ENCODE assay signal across 33 cellular contexts in genomic region chr3:115068799-115069198, GRCh38.
DNase-seq lines count a peak whose midpoint lies in the region; ATAC-seq, FAIRE-seq and TF ChIP-seq lines count a peak whose summit lies in the region.
"Had no signal": no experiment of that assay in that cellular context is flagged by ENCODE, and none has a peak within 500 bp of the region (broad histone marks: within the 10 kb centered on the region; RNA-seq: fewer than 3 reads in every experiment).

No MANE protein-coding gene starts in this region.

- no peak overlapping the region for H3K27ac ChIP-seq in CD4-positive, CD25-positive, alpha-beta regulatory T cell (ENCODE audit: insufficient read depth, low read length, poor library complexity, severe bottlenecking)
- H3K27ac ChIP-seq in endothelial cell of umbilical vein (ENCODE audit: insufficient read depth, low read depth, low read length), result peak overlapping the region; percentile 18
- H3K27ac ChIP-seq: lower lobe of right lung, prostate gland, right lobe of liver, thyroid gland had no signal

- no peaks in the 10 kb centered on the region for H4K20me1 ChIP-seq in endothelial cell of umbilical vein (replicated peaks; ENCODE audit: control insufficient read depth, extremely low read depth, insufficient read depth, low read length)

- no peak overlapping the region for H3K4me3 Mint-ChIP-seq in activated CD4-positive, alpha-beta T cell treated with anti-CD3 and anti-CD28 coated beads, Interleukin-2, amount 10 ng/mL, durations not matched to agents 7 days and 5 days
- H3K4me3 Mint-ChIP-seq in CD4-positive, CD25-positive, alpha-beta regulatory T cell, result no peak overlapping the region
- no peak overlapping the region for H3K4me3 Mint-ChIP-seq in T-helper 17 cell
- no peak overlapping the region for H3K4me3 Mint-ChIP-seq in natural killer cell treated with Interleukin-12 subunit alpha and Interleukin-12 subunit beta and Interleukin-15 and Interleukin-18, amount 100 ng/mL, for 72 hours
- H3K4me3 Mint-ChIP-seq: stimulated activated naive CD8-positive, alpha-beta T cell treated with anti-CD3 and anti-CD28 coated beads, Interleukin-15, Interleukin-2, amounts not matched to agents 100 ng/mL and 50 ng/mL, for 24 hours; T-helper 2 cell treated with Interferon-gamma antibody and Interleukin-4, amounts not matched to agents 5 μg/mL and 100 μg/mL, for 36 hours had no signal

- CTCF ChIA-PET in activated CD4-positive, alpha-beta T cell treated with anti-CD3 and anti-CD28 coated beads, Interleukin-2, amount 10 ng/mL, durations not matched to agents 7 days and 5 days (lab: Charles Lee), result no interaction called here
- CTCF ChIA-PET in endothelial cell of umbilical vein (lab: Charles Lee), result interaction anchor here (0.8 to 1.6 kb wide), 3 partner anchors 12 to 684 kb away, joined by 3 to 5 read pairs (median 4); no protein-coding TSS in a partner anchor

- peak overlapping the region; percentile 27 for H3K27ac Mint-ChIP-seq in activated CD4-positive, alpha-beta T cell treated with anti-CD3 and anti-CD28 coated beads, Interleukin-2, amount 10 ng/mL, durations not matched to agents 7 days and 5 days
- H3K27ac Mint-ChIP-seq in CD4-positive, CD25-positive, alpha-beta regulatory T cell, result no peak overlapping the region
- H3K27ac Mint-ChIP-seq in T-helper 17 cell, result peak overlapping the region; percentile 47
- H3K27ac Mint-ChIP-seq in natural killer cell treated with Interleukin-12 subunit alpha and Interleukin-12 subunit beta and Interleukin-15 and Interleukin-18, amount 100 ng/mL, for 72 hours, result no peak overlapping the region
- H3K27ac Mint-ChIP-seq: T-helper 2 cell treated with Interferon-gamma antibody and Interleukin-4, amounts not matched to agents 5 μg/mL and 100 μg/mL, for 36 hours had no signal

- no peaks in the 10 kb centered on the region for H3K9me1 ChIP-seq in endothelial cell of umbilical vein (replicated peaks; ENCODE audit: control insufficient read depth, extremely low read depth, insufficient read depth, low read length)

- no peaks in the 10 kb centered on the region for H3K36me3 ChIP-seq in CD4-positive, CD25-positive, alpha-beta regulatory T cell (ENCODE audit: control insufficient read depth, insufficient read depth, low read length)
- no peaks in the 10 kb centered on the region for H3K36me3 ChIP-seq in endothelial cell of umbilical vein (ENCODE audit: control insufficient read depth in 2 of 2, extremely low read depth in 1 of 2, insufficient read depth in 2 of 2, low read length in 2 of 2)
- H3K36me3 ChIP-seq: gastrocnemius medialis, lower lobe of right lung, prostate gland, right lobe of liver, thyroid gland, uterus had no signal

- H3K27me3 ChIP-seq in CD4-positive, CD25-positive, alpha-beta regulatory T cell (ENCODE audit: control insufficient read depth, insufficient read depth, low read length), result no peaks in the 10 kb centered on the region
- H3K27me3 ChIP-seq in endothelial cell of umbilical vein (ENCODE audit: control insufficient read depth in 2 of 2, insufficient read depth in 2 of 2, low read length in 2 of 2), result no peaks in the 10 kb centered on the region
- H3K27me3 ChIP-seq: gastrocnemius medialis, right lobe of liver, thyroid gland, uterus had no signal

- POLR2A ChIA-PET in activated CD4-positive, alpha-beta T cell treated with anti-CD3 and anti-CD28 coated beads, Interleukin-2, amount 10 ng/mL, durations not matched to agents 7 days and 5 days (lab: Charles Lee), result no interaction called here
- POLR2A ChIA-PET in endothelial cell of umbilical vein (lab: Charles Lee), result interaction anchor here (0.6 kb wide), 1 partner anchor 78 kb away, joined by 3 read pairs; the partner anchor contains the start of gene ZBTB20

- no peak overlapping the region for H3K9ac ChIP-seq in endothelial cell of umbilical vein (replicated peaks; ENCODE audit: extremely low read depth, insufficient read depth, low read length)

- peaks cover 15% of the 10 kb centered on the region for H3K4me1 Mint-ChIP-seq in activated CD4-positive, alpha-beta T cell treated with anti-CD3 and anti-CD28 coated beads, Interleukin-2, amount 10 ng/mL, durations not matched to agents 7 days and 5 days
- H3K4me1 Mint-ChIP-seq in CD4-positive, CD25-positive, alpha-beta regulatory T cell, result peaks cover 19 to 37% (median 27%) of the 10 kb centered on the region in 4 donors
- peaks cover 17% of the 10 kb centered on the region for H3K4me1 Mint-ChIP-seq in T-helper 17 cell
- peaks cover 4 to 6% of the 10 kb centered on the region in 2 donors for H3K4me1 Mint-ChIP-seq in natural killer cell treated with Interleukin-12 subunit alpha and Interleukin-12 subunit beta and Interleukin-15 and Interleukin-18, amount 100 ng/mL, for 72 hours (ENCODE audit: low read depth in 2 of 2)

- no peak for ATAC-seq in CD4-positive, CD25-positive, alpha-beta regulatory T cell (ENCODE audit: low read depth in 2 of 2)
- ATAC-seq in T-helper 17 cell (no peak), HG02840 (IDR thresholded peaks at IDR 0.05; ENCODE audit: low FRiP score, unreplicated experiment) (no peak)
- no peak for ATAC-seq in natural killer cell treated with Interleukin-12 subunit alpha and Interleukin-12 subunit beta and Interleukin-15 and Interleukin-18, amount 100 ng/mL, for 72 hours
- ATAC-seq: gastrocnemius medialis; lower lobe of right lung; naive thymus-derived CD8-positive, alpha-beta T cell; Panc1; right lobe of liver had no signal

- intact Hi-C loops in endothelial cell of umbilical vein (cut with micrococcal nuclease), result no loop called here

- H3K4me1 ChIP-seq in CD4-positive, CD25-positive, alpha-beta regulatory T cell (ENCODE audit: control insufficient read depth, insufficient read depth, low read length, poor library complexity, severe bottlenecking), result peaks cover 5% of the 10 kb centered on the region
- peaks cover 35% of the 10 kb centered on the region for H3K4me1 ChIP-seq in endothelial cell of umbilical vein (ENCODE audit: control insufficient read depth, extremely low read depth, insufficient read depth, low read length)
- H3K4me1 ChIP-seq: lower lobe of right lung, prostate gland, right lobe of liver, uterus had no signal

- peak overlapping the region; percentile 68 for H2AFZ ChIP-seq in endothelial cell of umbilical vein (ENCODE audit: low read depth, low read length)

- peaks cover 11% of the 10 kb centered on the region for H3K36me3 Mint-ChIP-seq in activated CD4-positive, alpha-beta T cell treated with anti-CD3 and anti-CD28 coated beads, Interleukin-2, amount 10 ng/mL, durations not matched to agents 7 days and 5 days (ENCODE audit: low read depth)
- peaks cover 35% of the 10 kb centered on the region for H3K36me3 Mint-ChIP-seq in CD4-positive, CD25-positive, alpha-beta regulatory T cell
- peaks cover 8% of the 10 kb centered on the region for H3K36me3 Mint-ChIP-seq in T-helper 17 cell (ENCODE audit: low read depth)
- H3K36me3 Mint-ChIP-seq in natural killer cell treated with Interleukin-12 subunit alpha and Interleukin-12 subunit beta and Interleukin-15 and Interleukin-18, amount 100 ng/mL, for 72 hours, result no peaks in the 10 kb centered on the region

- DNase-seq in activated CD4-positive, alpha-beta T cell treated with anti-CD3 and anti-CD28 coated beads, Interleukin-2, amount 10 ng/mL, durations not matched to agents 7 days and 5 days, result no peak
- no peak for DNase-seq in activated CD4-positive, alpha-beta T cell treated with anti-CD3 and anti-CD28 coated beads for 4 hours
- DNase-seq in CD4-positive, CD25-positive, alpha-beta regulatory T cell, result peak in 1 of 3 donors; percentile 8
- no peak for DNase-seq in T-helper 17 cell
- DNase-seq in endothelial cell of umbilical vein (ENCODE audit: low read depth, low spot score), result peak; percentile 59
- no peak for DNase-seq in natural killer cell treated with Interleukin-12 subunit alpha and Interleukin-12 subunit beta and Interleukin-15 and Interleukin-18, amount 100 ng/mL, for 72 hours (ENCODE audit: low spot score)
- DNase-seq in activated gamma-delta T cell (lab: John Stamatoyannopoulos, UW), result no peak
- DNase-seq: 8988T; activated CD4-positive, CD25-positive, alpha-beta regulatory T cell treated with anti-CD3 and anti-CD28 coated beads, Interleukin-2, amount 50 U/mL, for 72 hours; activated CD8-positive, alpha-beta memory T cell treated with anti-CD3 and anti-CD28 coated beads for 24 hours; anterior cingulate cortex; central memory CD4-positive, alpha-beta T cell; DND-41; gastrocnemius medialis; GOT3; kidney glomerular epithelial cell; lower lobe of right lung; naive thymus-derived CD8-positive, alpha-beta T cell; NCI-H1092; NCI-H187 treated with DMSO at 0.1 percent for 48 hours; NCI-H524 treated with DMSO at 0.1 percent for 48 hours; nucleus accumbens; right lobe of liver; Right ventricle myocardium superior; stimulated activated CD8-positive, alpha-beta memory T cell treated with anti-CD3 and anti-CD28 coated beads, Interleukin-4, amount 100 ng/mL, for 48 hours; thyroid gland; uterus had no signal

- dilution Hi-C loops in endothelial cell of umbilical vein (cut with MboI; ENCODE audit: extremely low pct_ligation_motif_present, low sequenced_read_pairs), result no loop called here

- peak overlapping the region; percentile 11 for H3K4me3 ChIP-seq in CD4-positive, CD25-positive, alpha-beta regulatory T cell (ENCODE audit: low read depth, low read length)
- no peak overlapping the region for H3K4me3 ChIP-seq in endothelial cell of umbilical vein (replicated peaks in 1 of 3; ENCODE audit: insufficient read depth in 1 of 3, low read depth in 1 of 3, low read length in 3 of 3)
- H3K4me3 ChIP-seq: gastrocnemius medialis, lower lobe of right lung, prostate gland, right lobe of liver, thyroid gland, uterus had no signal

- H3K79me2 ChIP-seq in endothelial cell of umbilical vein (ENCODE audit: control insufficient read depth, insufficient read depth, low read length), result no peaks in the 10 kb centered on the region

- TF ChIP-seq POLR2A in endothelial cell of umbilical vein (IDR thresholded peaks at IDR 0.05; ENCODE audit: low read depth, low read length), result no peak

- no peak for FAIRE-seq in endothelial cell of umbilical vein (lab: Jason Lieb, UNC)
- FAIRE-seq: HTR-8/SVneo had no signal

- H3K27me3 Mint-ChIP-seq in activated CD4-positive, alpha-beta T cell treated with anti-CD3 and anti-CD28 coated beads, Interleukin-2, amount 10 ng/mL, durations not matched to agents 7 days and 5 days, result no peaks in the 10 kb centered on the region
- H3K27me3 Mint-ChIP-seq in CD4-positive, CD25-positive, alpha-beta regulatory T cell, result no peaks in the 10 kb centered on the region
- no peaks in the 10 kb centered on the region for H3K27me3 Mint-ChIP-seq in T-helper 17 cell
- H3K27me3 Mint-ChIP-seq in natural killer cell treated with Interleukin-12 subunit alpha and Interleukin-12 subunit beta and Interleukin-15 and Interleukin-18, amount 100 ng/mL, for 72 hours, result no peaks in the 10 kb centered on the region
- H3K27me3 Mint-ChIP-seq: naive thymus-derived CD8-positive, alpha-beta T cell; stimulated activated naive CD8-positive, alpha-beta T cell treated with anti-CD3 and anti-CD28 coated beads, Interleukin-15, Interleukin-2, amounts not matched to agents 100 ng/mL and 50 ng/mL, for 24 hours had no signal

- peak overlapping the region; percentile 31 for H3K4me2 ChIP-seq in endothelial cell of umbilical vein (ENCODE audit: insufficient read depth, low read length)

- H3K9me3 ChIP-seq in CD4-positive, CD25-positive, alpha-beta regulatory T cell (ENCODE audit: control insufficient read depth in 2 of 2, low read length in 2 of 2), result no peaks in the 10 kb centered on the region
- H3K9me3 ChIP-seq in T-helper 17 cell (ENCODE audit: control insufficient read depth, low read length, poor library complexity, severe bottlenecking) (no peaks in the 10 kb centered on the region), endothelial cell of umbilical vein (replicated peaks; ENCODE audit: control insufficient read depth, insufficient read depth, low read length) (no peaks in the 10 kb centered on the region)
- H3K9me3 ChIP-seq: gastrocnemius medialis, lower lobe of right lung, prostate gland, right lobe of liver, thyroid gland, uterus had no signal

- H3K9me3 Mint-ChIP-seq in activated CD4-positive, alpha-beta T cell treated with anti-CD3 and anti-CD28 coated beads, Interleukin-2, amount 10 ng/mL, durations not matched to agents 7 days and 5 days, result no peaks in the 10 kb centered on the region
- no peaks in the 10 kb centered on the region for H3K9me3 Mint-ChIP-seq in CD4-positive, CD25-positive, alpha-beta regulatory T cell
- H3K9me3 Mint-ChIP-seq in natural killer cell treated with Interleukin-12 subunit alpha and Interleukin-12 subunit beta and Interleukin-15 and Interleukin-18, amount 100 ng/mL, for 72 hours, result no peaks in the 10 kb centered on the region
- H3K9me3 Mint-ChIP-seq: stimulated activated naive CD8-positive, alpha-beta T cell treated with anti-CD3 and anti-CD28 coated beads, Interleukin-15, Interleukin-2, amounts not matched to agents 100 ng/mL and 50 ng/mL, for 24 hours; T-helper 2 cell treated with Interferon-gamma antibody and Interleukin-4, amounts not matched to agents 5 μg/mL and 100 μg/mL, for 36 hours had no signal

- TF ChIP-seq CTCF in endothelial cell of umbilical vein (IDR thresholded peaks at IDR 0.05; ENCODE audit: extremely low read depth in 1 of 2, insufficient read depth in 1 of 2, low read depth in 1 of 2, low read length in 2 of 2), result no peak

- BruUV-seq in endothelial cell of umbilical vein (replicated peaks; lab: Mats Ljungman, UMichigan), result no TSS peak

Comparison
In these comparisons a context has a peak if more than half of its experiments do, and no peak if none do; other contexts are left out.
1. H3K27ac Mint-ChIP-seq: peak in activated CD4-positive, alpha-beta T cell treated with anti-CD3 and anti-CD28 coated beads, Interleukin-2, amount 10 ng/mL, durations not matched to agents 7 days and 5 days (single experiment) and T-helper 17 cell (single experiment); none in CD4-positive, CD25-positive, alpha-beta regulatory T cell (0 of 3) and natural killer cell treated with Interleukin-12 subunit alpha and Interleukin-12 subunit beta and Interleukin-15 and Interleukin-18, amount 100 ng/mL, for 72 hours (0 of 2).